8 cellular contexts compared by ENCODE assay signal in genomic region chr22:23289851-23290724, GRCh38.
DNase-seq lines count a peak whose midpoint lies in the region; ATAC-seq and TF ChIP-seq lines count a peak whose summit lies in the region.

No MANE protein-coding gene starts in this region.

- no peak overlapping the region for H3K9ac ChIP-seq in MM.1S (ENCODE audit: low read length)
- peak overlapping the region; percentile 16 for H3K9ac ChIP-seq in mucosa of stomach (ENCODE audit: low read length)

- TF ChIP-seq CTCF in GM10248 (IDR thresholded peaks at IDR 0.05; ENCODE audit: control extremely low read depth, extremely low read depth, low read depth, missing control alignments) = peak; percentile 57
- TF ChIP-seq CTCF in MM.1S (IDR thresholded peaks at IDR 0.05; ENCODE audit: low read length) = peak; percentile 75

- H3K4me1 ChIP-seq in MM.1S (ENCODE audit: low read length) = no peaks in the 10 kb centered on the region
- H3K4me1 ChIP-seq in mucosa of stomach (ENCODE audit: control insufficient read depth, insufficient read depth, low read length) = peaks cover 5% of the 10 kb centered on the region

- H3K36me3 ChIP-seq in MM.1S (replicated peaks; ENCODE audit: insufficient read depth, low read length) (no peaks in the 10 kb centered on the region; the same call in 1 of the 2 replicates), mucosa of stomach (ENCODE audit: control insufficient read depth, insufficient read depth, low read length) (peaks cover 25% of the 10 kb centered on the region)

- no peaks in the 10 kb centered on the region for H3F3A ChIP-seq in MM.1S (ENCODE audit: insufficient read depth, low read length)

- H3K9me3 ChIP-seq in MM.1S (replicated peaks; ENCODE audit: insufficient read depth, low read length) = no peaks in the 10 kb centered on the region
- no peaks in the 10 kb centered on the region for H3K9me3 ChIP-seq in mucosa of stomach (ENCODE audit: control insufficient read depth, low read length)

- POLR2A ChIA-PET in GM10248 (lab: Yijun Ruan, JAX) = no interaction called here

- ATAC-seq in GM21717 (IDR thresholded peaks at IDR 0.05; ENCODE audit: unreplicated experiment) = no peak

- H3K27ac ChIP-seq in MM.1S (ENCODE audit: low read length) = no peak overlapping the region

- no peak overlapping the region for H2AFZ ChIP-seq in MM.1S (ENCODE audit: low read length)

- H3K27me3 ChIP-seq in MM.1S (replicated peaks; ENCODE audit: insufficient read depth, low read length) = no peaks in the 10 kb centered on the region
- no peaks in the 10 kb centered on the region for H3K27me3 ChIP-seq in mucosa of stomach (ENCODE audit: control insufficient read depth, insufficient read depth, low read length)

- CTCF ChIA-PET in GM10248 (lab: Yijun Ruan, JAX) = interaction anchor here (0.9 to 4.7 kb wide), 17 partner anchors 8 to 520 kb away, joined by 3 to 18 read pairs (median 4); no protein-coding TSS in a partner anchor

- no peaks in the 10 kb centered on the region for H3K9me2 ChIP-seq in MM.1S (replicated peaks; ENCODE audit: insufficient read depth, low read length)

- H3K4me2 ChIP-seq in MM.1S (ENCODE audit: low read depth, low read length) = no peak overlapping the region

- no peak overlapping the region for H3K4me3 ChIP-seq in MM.1S (ENCODE audit: low read length)
- no peak overlapping the region for H3K4me3 ChIP-seq in mucosa of stomach (ENCODE audit: low read length)

- H3K79me2 ChIP-seq in MM.1S (ENCODE audit: low read length) = peaks cover 19% of the 10 kb centered on the region; the same call in 1 of the 2 replicates

- DNase-seq in GM10248 (ENCODE audit: extremely low spot score) (peak; percentile 81), MM.1S (peak; percentile 19), ecto neural progenitor cell (ENCODE audit: low spot score) (peak; percentile 85), NCI-H187 treated with DMSO at 0.1 percent for 48 hours (lab: John Stamatoyannopoulos, UW) (no peak)
- peak; percentile 26 to 38 for DNase-seq in activated CD4-positive, alpha-beta T cell treated with anti-CD3 and anti-CD28 coated beads, Interleukin-2, amount 50 U/mL, for 24 hours (ENCODE audit: low read depth in 1 of 2, low spot score in 1 of 2)
- DNase-seq in stimulated activated naive CD4-positive, alpha-beta T cell (lab: John Stamatoyannopoulos, UW) = peak; percentile 7 to 58 (median 42)

- 0 out of 2 replicates have a peak, but pooled peaks cover 7% of the 10 kb centered on the region for H4K20me1 ChIP-seq in MM.1S (ENCODE audit: insufficient read depth, low read length)
